7 cellular contexts compared by ENCODE assay signal in the genomic region with DNA sequence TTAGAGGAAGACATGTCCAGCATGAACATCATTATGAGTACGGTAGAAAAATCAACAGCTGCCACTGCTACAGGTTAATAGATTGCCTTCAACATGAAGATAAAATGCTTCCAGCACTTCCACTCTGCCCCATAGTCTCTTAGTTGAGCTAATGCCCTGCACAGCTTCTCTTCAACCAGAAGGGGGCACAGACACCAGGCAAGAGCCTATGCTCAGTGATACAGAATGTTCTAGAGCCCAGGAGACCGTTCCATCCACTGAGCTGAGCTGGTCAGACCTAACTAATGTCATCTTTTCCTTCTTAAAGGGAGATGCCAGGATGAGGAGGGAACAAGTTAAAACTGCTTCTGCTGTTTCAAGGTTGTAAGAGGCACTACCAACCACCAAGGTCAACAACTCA. TPM values are rescaled to one million over a fixed set of nuclear protein-coding genes. Genes with fewer than 3 reads are reported as not detected.
A peak's percentile ranks its signal among the peaks of the same experiment; 100 is the strongest.
DNase-seq lines count a peak whose midpoint lies in the region; ATAC-seq, FAIRE-seq and TF ChIP-seq lines count a peak whose summit lies in the region.

No MANE protein-coding gene starts in this region.

- H3K36me3 ChIP-seq in HepG2 (replicated peaks in 1 of 2; ENCODE audit: control insufficient read depth in 1 of 2, insufficient read depth in 2 of 2, low read length in 2 of 2), result no peaks in the 10 kb centered on the region

- WGBS in HepG2 (ENCODE audit: low lambda C conversion rate), result 0% methylated on average over 1 of the region's 2 CpGs

- no peak overlapping the region for H2AFZ ChIP-seq in HepG2 (ENCODE audit: low read length)

- TF ChIP-seq POLR2A in HepG2 (IDR thresholded peaks at IDR 0.05; ENCODE audit: insufficient read depth in 1 of 2, low read depth in 2 of 2, low read length in 2 of 2), result no peak

- no peak overlapping the region for H3K4me3 ChIP-seq in HepG2 (replicated peaks in 1 of 3; ENCODE audit: insufficient read depth in 1 of 3, low read depth in 2 of 3, low read length in 3 of 3)

- no peaks in the 10 kb centered on the region; a peak in 1 of 5 replicates for H3K27me3 ChIP-seq in HepG2 (ENCODE audit: control insufficient read depth in 1 of 2, insufficient read depth in 2 of 2, low read length in 2 of 2)

- TF ChIP-seq RAD21 in HepG2 (CRISPR knock-in tag; IDR thresholded peaks at IDR 0.05), result no peak

- H3K4me1 ChIP-seq in HepG2 (ENCODE audit: insufficient read depth, low read length), result no peaks in the 10 kb centered on the region

- in situ Hi-C loops in HepG2 (cut with HindIII; ENCODE audit: extremely low pct_ligation_motif_present, low pct_unique_long_range_greater_than_20kb), result no loop called here

- no peak for TF ChIP-seq EP300 in HepG2 (IDR thresholded peaks at IDR 0.05; ENCODE audit: low read depth in 2 of 2, low read length in 2 of 2)
- no peak for TF ChIP-seq EP300 in HepG2 (CRISPR knock-in tag; IDR thresholded peaks at IDR 0.05; ENCODE audit: borderline replicate concordance)

- DNase-seq in GM10248 (ENCODE audit: extremely low spot score) (no peak), HCEC 1CT (peak; percentile 9), SW480 (ENCODE audit: low spot score) (peak; percentile 5), HepG2 (ENCODE audit: low spot score) (peak; percentile 0), T-helper 9 cell (no peak)

- TF ChIP-seq CTCF in GM10248 (IDR thresholded peaks at IDR 0.05; ENCODE audit: control extremely low read depth, extremely low read depth, low read depth, missing control alignments) (peak; percentile 22), HepG2 (CRISPR knock-in tag; IDR thresholded peaks at IDR 0.05) (no peak)

- ATAC-seq in HepG2 (peak; percentile 56; the same call in 2 of the 3 replicates), HG02763 (IDR thresholded peaks at IDR 0.05; ENCODE audit: unreplicated experiment) (no peak), GM19455 (IDR thresholded peaks at IDR 0.05; ENCODE audit: unreplicated experiment) (no peak)

- no TSS peak for BruUV-seq in HepG2 (replicated peaks; lab: Mats Ljungman, UMichigan)

- no peak overlapping the region for H3K4me2 ChIP-seq in HepG2 (ENCODE audit: low read depth, low read length)

- no peaks in the 10 kb centered on the region for H3K9me3 ChIP-seq in HepG2 (ENCODE audit: low read length)

- intact Hi-C loops in HepG2 (cut with micrococcal nuclease; ENCODE audit: unreplicated experiment), result no loop called here

- H3K79me2 ChIP-seq in HepG2 (ENCODE audit: insufficient read depth, low read length), result no peaks in the 10 kb centered on the region

- FAIRE-seq in HepG2 (lab: Jason Lieb, UNC), result no peak

- H3K9ac ChIP-seq in HepG2 (ENCODE audit: insufficient read depth, low read depth, low read length), result no peak overlapping the region

- POLR2A ChIA-PET in GM10248 (lab: Yijun Ruan, JAX), result no interaction called here
- POLR2A ChIA-PET in HepG2 (lab: Yijun Ruan, JAX), result no interaction called here

- H4K20me1 ChIP-seq in HepG2 (ENCODE audit: insufficient read depth, low read length), result no peaks in the 10 kb centered on the region

- CTCF ChIA-PET in GM10248 (lab: Yijun Ruan, JAX) (interaction anchor here (0.6 to 1.7 kb wide), 8 partner anchors 10 to 384 kb away, joined by 3 to 5 read pairs (median 3); no protein-coding TSS in a partner anchor), HepG2 (lab: Yijun Ruan, JAX; ENCODE audit: low intra/inter-chr PET ratio, low total read pairs) (no interaction called here)

- no peak overlapping the region for H3K27ac ChIP-seq in HepG2 (ENCODE audit: extremely low read length, insufficient read depth, low read length)

TF ChIP-seq in HepG2, 621 proteins besides CTCF, POLR2A, EP300 and RAD21:
- TF ChIP-seq SSRP1 (CRISPR knock-in tag; IDR thresholded peaks at IDR 0.05) (no peak), ZNF564 (CRISPR knock-in tag; IDR thresholded peaks at IDR 0.05) (no peak)

RNA-seq across cellular contexts. Expression of gene SMIM10L2A, which starts 42.2 kb away (rescaled TPM):
- total RNA-seq in HepG2 (2016; rRNA removed; fragmentation: Illumina TruSeq; extraction: Trizol), result not detected in 2 replicates
- total RNA-seq in HepG2 (2016; cell fraction: cytosol; rRNA removed; fragmentation: Illumina TruSeq; extraction: Trizol; ENCODE audit: low read depth), result not detected in 2 replicates
- total RNA-seq in HepG2 (2016; cell fraction: insoluble cytoplasmic fraction; rRNA removed; fragmentation: Illumina TruSeq; extraction: Trizol), result not detected in 2 replicates
- total RNA-seq in HepG2 (2016; cell fraction: membrane; rRNA removed; fragmentation: Illumina TruSeq; extraction: Trizol), result not detected in 2 replicates
- total RNA-seq in HepG2 (2016; cell fraction: nucleus; rRNA removed; fragmentation: Illumina TruSeq; extraction: Trizol), result not detected in 2 replicates
- not detected in 2 replicates for polyA plus RNA-seq in HepG2 (2011; rRNA removed)
- polyA plus RNA-seq in HepG2 (2011; cell fraction: cytosol; rRNA removed), result not detected in 2 replicates
- polyA plus RNA-seq in HepG2 (2011; cell fraction: nucleus; rRNA removed), result not detected in 2 replicates
- polyA plus RNA-seq in HepG2 (2012), result not detected in 2 replicates
- polyA plus RNA-seq in HepG2 (2016; cell fraction: cytosol; fragmentation: Illumina TruSeq; extraction: Trizol; ENCODE audit: low read depth), result not detected in 2 replicates
- not detected in 2 replicates for polyA plus RNA-seq in HepG2 (2016; cell fraction: insoluble cytoplasmic fraction; fragmentation: Illumina TruSeq; extraction: Trizol; ENCODE audit: low read depth)
- polyA plus RNA-seq in HepG2 (2016; cell fraction: membrane; fragmentation: Illumina TruSeq; extraction: Trizol; ENCODE audit: low read depth), result not detected in 2 replicates
- not detected in 2 replicates for polyA plus RNA-seq in HepG2 (2016; cell fraction: nucleus; fragmentation: Illumina TruSeq; extraction: Trizol; ENCODE audit: insufficient read depth, low read depth)
- polyA minus RNA-seq in HepG2 (2011; rRNA and poly(A)+ RNA removed; ENCODE audit: low replicate concordance), result 0.02 TPM in 1 of 2 replicates, not detected in the other
- polyA minus RNA-seq in HepG2 (2011; cell fraction: cytosol; rRNA and poly(A)+ RNA removed), result not detected in 2 replicates
- polyA minus RNA-seq in HepG2 (2011; cell fraction: nucleus; rRNA and poly(A)+ RNA removed), result not detected in 2 replicates

RNA-seq across cellular contexts. Expression of gene INTS6L, which starts 56.5 kb away (rescaled TPM):
- not detected in 2 replicates for total RNA-seq in HepG2 (2016; rRNA removed; fragmentation: Illumina TruSeq; extraction: Trizol)
- not detected in 2 replicates for total RNA-seq in HepG2 (2016; cell fraction: cytosol; rRNA removed; fragmentation: Illumina TruSeq; extraction: Trizol; ENCODE audit: low read depth)
- not detected in 2 replicates for total RNA-seq in HepG2 (2016; cell fraction: insoluble cytoplasmic fraction; rRNA removed; fragmentation: Illumina TruSeq; extraction: Trizol)
- not detected in 2 replicates for total RNA-seq in HepG2 (2016; cell fraction: membrane; rRNA removed; fragmentation: Illumina TruSeq; extraction: Trizol)
- total RNA-seq in HepG2 (2016; cell fraction: nucleus; rRNA removed; fragmentation: Illumina TruSeq; extraction: Trizol), result not detected in 2 replicates
- polyA plus RNA-seq in HepG2 (2011; rRNA removed), result 0.01 TPM in 1 of 2 replicates, not detected in the other
- not detected in 2 replicates for polyA plus RNA-seq in HepG2 (2011; cell fraction: cytosol; rRNA removed)
- 0.17 TPM in 1 of 2 replicates, not detected in the other for polyA plus RNA-seq in HepG2 (2011; cell fraction: nucleus; rRNA removed)
- polyA plus RNA-seq in HepG2 (2012), result not detected in 2 replicates
- polyA plus RNA-seq in HepG2 (2016; cell fraction: cytosol; fragmentation: Illumina TruSeq; extraction: Trizol; ENCODE audit: low read depth), result not detected in 2 replicates
- polyA plus RNA-seq in HepG2 (2016; cell fraction: insoluble cytoplasmic fraction; fragmentation: Illumina TruSeq; extraction: Trizol; ENCODE audit: low read depth), result not detected in 2 replicates
- not detected in 2 replicates for polyA plus RNA-seq in HepG2 (2016; cell fraction: membrane; fragmentation: Illumina TruSeq; extraction: Trizol; ENCODE audit: low read depth)
- not detected in 2 replicates for polyA plus RNA-seq in HepG2 (2016; cell fraction: nucleus; fragmentation: Illumina TruSeq; extraction: Trizol; ENCODE audit: insufficient read depth, low read depth)
- polyA minus RNA-seq in HepG2 (2011; rRNA and poly(A)+ RNA removed; ENCODE audit: low replicate concordance), result not detected in 2 replicates
- polyA minus RNA-seq in HepG2 (2011; cell fraction: cytosol; rRNA and poly(A)+ RNA removed), result not detected in 2 replicates
- polyA minus RNA-seq in HepG2 (2011; cell fraction: nucleus; rRNA and poly(A)+ RNA removed), result not detected in 2 replicates

Comparison
In these comparisons a context has a peak if more than half of its experiments do, and no peak if none do; other contexts are left out.
1. DNase-seq: peak in HCEC 1CT (single experiment), SW480 (single experiment) and HepG2 (single experiment); none in GM10248 (single experiment) and T-helper 9 cell (single experiment).